8 cellular contexts compared by ENCODE assay signal in genomic region chr11:61509058-61510029, GRCh38. TPM values are rescaled to one million over a fixed set of nuclear protein-coding genes. Genes with fewer than 3 reads are reported as not detected.
DNase-seq lines count a peak whose midpoint lies in the region; ATAC-seq and TF ChIP-seq lines count a peak whose summit lies in the region.

No MANE protein-coding gene starts in this region.

- peaks cover 39% of the 10 kb centered on the region for H3K27me3 ChIP-seq in BJ (ENCODE audit: control insufficient read depth, insufficient read depth, low read length)
- H3K27me3 ChIP-seq in SK-N-SH (ENCODE audit: insufficient read depth), result peaks cover 32% of the 10 kb centered on the region
- H3K27me3 ChIP-seq in adrenal gland, result peaks cover 24% of the 10 kb centered on the region
- H3K27me3 ChIP-seq in right cardiac atrium (ENCODE audit: control insufficient read depth, insufficient read depth), result no peaks in the 10 kb centered on the region
- H3K27me3 ChIP-seq in rectal smooth muscle tissue (ENCODE audit: control insufficient read depth, insufficient read depth, low read length), result peaks cover 9% of the 10 kb centered on the region

- peak; percentile 66 for ATAC-seq in GM19395 (IDR thresholded peaks at IDR 0.05; ENCODE audit: unreplicated experiment)
- peak; percentile 83 to 85 for ATAC-seq in right cardiac atrium
- no peak for ATAC-seq in GM19328 (IDR thresholded peaks at IDR 0.05; ENCODE audit: unreplicated experiment)

- H3K27ac ChIP-seq in SK-N-SH (ENCODE audit: low read depth in 2 of 2, low read length in 1 of 2) (no peak overlapping the region; a peak in 1 of 4 replicates), adrenal gland (peak overlapping the region in 1 of 5 donors; percentile 69), right cardiac atrium (ENCODE audit: low read length) (no peak overlapping the region), rectal smooth muscle tissue (ENCODE audit: low read depth, low read length) (peak overlapping the region; percentile 70)

- TF ChIP-seq EP300 in SK-N-SH (IDR thresholded peaks at IDR 0.05; ENCODE audit: borderline replicate concordance in 1 of 2, low read depth in 1 of 2, low read length in 1 of 2), result no peak

- POLR2A ChIA-PET in BJ (lab: Charles Lee) (no interaction called here), SK-N-SH (lab: Yijun Ruan, JAX) (interaction anchor here (0.9 to 1.1 kb wide), 3 partner anchors 15 to 119 kb away, joined by 3 to 5 read pairs (median 3); no protein-coding TSS in a partner anchor)

- peaks cover 0 to 49% of the 10 kb centered on the region in 2 experiments; a peak in 3 of 4 replicates for H3K4me1 ChIP-seq in SK-N-SH (ENCODE audit: control insufficient read depth in 1 of 2, insufficient read depth in 2 of 2, low read depth in 1 of 2, low read length in 1 of 2)
- H3K4me1 ChIP-seq in adrenal gland (replicated peaks in 1 of 2), result peaks cover 8 to 16% of the 10 kb centered on the region in 2 donors
- H3K4me1 ChIP-seq in right cardiac atrium (ENCODE audit: control insufficient read depth, insufficient read depth, low read length), result no peaks in the 10 kb centered on the region
- peaks cover 2% of the 10 kb centered on the region for H3K4me1 ChIP-seq in rectal smooth muscle tissue (ENCODE audit: control insufficient read depth, insufficient read depth, low read length)

- CTCF ChIA-PET in BJ (lab: Yijun Ruan, JAX), result interaction anchor here (0.7 to 2.5 kb wide), 13 partner anchors 8 to 129 kb away, joined by 3 to 12 read pairs (median 3); no protein-coding TSS in a partner anchor
- CTCF ChIA-PET in SK-N-SH (lab: Yijun Ruan, JAX), result interaction anchor here (0.8 to 33.4 kb wide), 22 partner anchors 8 to 220 kb away, joined by 3 to 670 read pairs (median 5); partner anchors contain the start of gene SYT7

- H3K9me2 ChIP-seq in SK-N-SH, result no peaks in the 10 kb centered on the region

- peak overlapping the region; percentile 24 for H3K4me3 ChIP-seq in BJ (ENCODE audit: low read depth, low read length)
- peak overlapping the region in 1 of 2 experiments; percentile 29; a peak in 2 of 4 replicates for H3K4me3 ChIP-seq in SK-N-SH (ENCODE audit: low read depth in 2 of 2, low read length in 1 of 2)
- H3K4me3 ChIP-seq in adrenal gland, result peak overlapping the region in 1 of 4 donors; percentile 18
- H3K4me3 ChIP-seq in right cardiac atrium (ENCODE audit: low read length), result peak overlapping the region; percentile 6
- peak overlapping the region; percentile 52 for H3K4me3 ChIP-seq in rectal smooth muscle tissue (ENCODE audit: low read length)

- intact Hi-C loops in adrenal gland (cut with DNase I), result loop anchor here in 1 of 2 donors (5.0 kb wide), 1 partner anchor 32 kb away; no protein-coding TSS in a partner anchor
- intact Hi-C loops in right cardiac atrium (cut with DNase I), result loop anchor here in 2 of 4 donors (10.0 kb wide), 2 partner anchors 55 to 65 kb away; no protein-coding TSS in a partner anchor

- H3K4me2 ChIP-seq in SK-N-SH, result peak overlapping the region; percentile 63; the same call in 1 of the 2 replicates

- DNase-seq in BJ (ENCODE audit: low read depth) (peak; percentile 19), LHCN-M2 (ENCODE audit: low read depth) (peak; percentile 16), SK-N-SH (peak; percentile 92), adrenal gland (peak; percentile 65 to 83 (median 77)), right cardiac atrium (peak; percentile 79 to 88 (median 88))

- H3K9ac ChIP-seq in SK-N-SH, result no peak overlapping the region
- no peak overlapping the region for H3K9ac ChIP-seq in rectal smooth muscle tissue (ENCODE audit: low read length)

- TF ChIP-seq CTCF in BJ (IDR thresholded peaks at IDR 0.05; ENCODE audit: insufficient read depth, low read depth, low read length) (peak; percentile 38; the same call in 1 of the 2 replicates), SK-N-SH (IDR thresholded peaks at IDR 0.05) (peak; percentile 36; the same call in 1 of the 2 replicates), adrenal gland (IDR thresholded peaks at IDR 0.05) (peak; percentile 30 to 64 (median 54))

- no peaks in the 10 kb centered on the region for H3F3A ChIP-seq in SK-N-SH (replicated peaks; ENCODE audit: insufficient read depth)

- no peaks in the 10 kb centered on the region for H4K20me1 ChIP-seq in SK-N-SH (ENCODE audit: insufficient read depth)

- no peaks in the 10 kb centered on the region for H3K79me2 ChIP-seq in SK-N-SH (ENCODE audit: insufficient read depth)

- TF ChIP-seq POLR2A in adrenal gland (IDR thresholded peaks at IDR 0.05), result no peak

- TF ChIP-seq RAD21 in SK-N-SH (IDR thresholded peaks at IDR 0.05; ENCODE audit: low read length), result peak; percentile 54

- H3K36me3 ChIP-seq in BJ (ENCODE audit: control insufficient read depth, insufficient read depth, low read length) (no peaks in the 10 kb centered on the region), SK-N-SH (replicated peaks in 1 of 2; ENCODE audit: control insufficient read depth in 1 of 2, insufficient read depth in 2 of 2, low read length in 1 of 2) (no peaks in the 10 kb centered on the region), adrenal gland (replicated peaks in 1 of 2) (no peaks in the 10 kb centered on the region), rectal smooth muscle tissue (ENCODE audit: control insufficient read depth, insufficient read depth, low read length) (no peaks in the 10 kb centered on the region)

- WGBS in SK-N-SH (ENCODE audit: low lambda C conversion rate), result 79% methylated on average over 35 of the region's 116 CpGs
- 2 to 26% (median 8%) methylated on average over 13 to 116 of the region's 116 CpGs for whole genome bisulfite sequencing in adrenal gland, 4 donors
- WGBS in right cardiac atrium, result 5% methylated on average over 116 of the region's 116 CpGs

- no peak overlapping the region for H2AFZ ChIP-seq in SK-N-SH (ENCODE audit: low read depth)

- no peaks in the 10 kb centered on the region for H3K9me3 ChIP-seq in SK-N-SH
- no peaks in the 10 kb centered on the region for H3K9me3 ChIP-seq in adrenal gland (replicated peaks in 1 of 3)
- H3K9me3 ChIP-seq in right cardiac atrium (ENCODE audit: control insufficient read depth, low read length), result no peaks in the 10 kb centered on the region

TF ChIP-seq in SK-N-SH, 30 proteins besides CTCF, POLR2A, EP300 and RAD21:
- no peak for TF ChIP-seq FOXM1 (IDR thresholded peaks at IDR 0.05; ENCODE audit: low read depth)
- no peak for TF ChIP-seq TCF12 (IDR thresholded peaks at IDR 0.05)
- peak; percentile 23; the same call in 1 of the 2 replicates for TF ChIP-seq SMC3 (IDR thresholded peaks at IDR 0.05; ENCODE audit: low read depth, low read length)
- TF ChIP-seq NRF1 (IDR thresholded peaks at IDR 0.05; ENCODE audit: low read depth, low read length), result peak; percentile 67; the same call in 1 of the 2 replicates
- TF ChIP-seq MXI1 (IDR thresholded peaks at IDR 0.05; ENCODE audit: low read depth, low read length), result 0 out of 2 replicates have a peak, but pooled peaks have one; percentile 61
- no peak for TF ChIP-seq ELF1 (IDR thresholded peaks at IDR 0.05)
- peak; percentile 42 for TF ChIP-seq CHD2 (IDR thresholded peaks at IDR 0.05; ENCODE audit: low read length, partially characterized antibody)
- no peak for TF ChIP-seq FOSL2 (IDR thresholded peaks at IDR 0.05; ENCODE audit: borderline replicate concordance, low read depth)

RNA-seq across cellular contexts. Expression of gene LRRC10B, which starts 0.8 kb away (rescaled TPM):
- 0.02 TPM in 1 of 2 replicates, not detected in the other for polyA plus RNA-seq in BJ (2011; rRNA removed)
- not detected in 2 replicates for polyA minus RNA-seq in BJ (2011; rRNA and poly(A)+ RNA removed)
- not detected in 2 replicates for total RNA-seq in LHCN-M2 (2014; rRNA removed)
- polyA plus RNA-seq in LHCN-M2 (2012), result not detected
- 0.11 TPM in 1 of 2 replicates, not detected in the other for polyA plus RNA-seq in SK-N-SH (2012; rRNA removed)
- 0.03 and 0.12 TPM in 2 replicates for polyA plus RNA-seq in SK-N-SH (2012; cell fraction: cytosol; rRNA removed)
- polyA plus RNA-seq in SK-N-SH (2012; cell fraction: nucleus; rRNA removed), result 0.02 and 0.08 TPM in 2 replicates
- 1 to 10 TPM in 3 of 8 donors, under 1 TPM in 2, not detected in 3; 0.11 to 2.2 (median 1.6) TPM for total RNA-seq in adrenal gland
- 1 to 10 TPM in 2 of 3 donors, under 1 TPM in 1; 0.97 to 2.6 (median 1.1) TPM for polyA plus RNA-seq in adrenal gland
- total RNA-seq in right cardiac atrium, result under 1 TPM; 0.09 to 0.86 (median 0.68) TPM
- 0.57 TPM for polyA plus RNA-seq in right cardiac atrium

Comparison
In these comparisons a context has a peak if more than half of its experiments do, and no peak if none do; other contexts are left out.
1. DNase-seq: peak in every context shown above with its lines; median percentile 92 in SK-N-SH; 88 in right cardiac atrium; 77 in adrenal gland; 19 in BJ; 16 in LHCN-M2.